Comparison of ENCODE assay signal across 14 cellular contexts in genomic region chr2:64840419-64840818, GRCh38.
DNase-seq lines count a peak whose midpoint lies in the region; ATAC-seq and TF ChIP-seq lines count a peak whose summit lies in the region.
"Had no signal": no experiment of that assay in that cellular context is flagged by ENCODE, and none has a peak within 500 bp of the region (broad histone marks: within the 10 kb centered on the region; RNA-seq: fewer than 3 reads in every experiment).

No MANE protein-coding gene starts in this region.

- TF ChIP-seq CTCF in fibroblast of lung (conservative IDR thresholded peaks at IDR 0.05 in 1 of 2, IDR thresholded peaks at IDR 0.05 in 1 of 2; ENCODE audit: low read depth in 1 of 2, low read length in 2 of 2) (no peak), stomach (IDR thresholded peaks at IDR 0.05) (no peak)

- H3K4me3 ChIP-seq in fibroblast of lung (replicated peaks in 1 of 4; ENCODE audit: control extremely low read depth in 1 of 4, insufficient read depth in 1 of 4, low read depth in 3 of 4, low read length in 4 of 4) (no peak overlapping the region), stomach (no peak overlapping the region)
- H3K4me3 ChIP-seq: dorsolateral prefrontal cortex, HAP-1 had no signal

- H3K27me3 ChIP-seq in fibroblast of lung (ENCODE audit: control insufficient read depth, insufficient read depth, low read length) (no peaks in the 10 kb centered on the region), stomach (no peaks in the 10 kb centered on the region)
- H3K27me3 ChIP-seq: dorsolateral prefrontal cortex had no signal

- H3K36me3 ChIP-seq in fibroblast of lung (ENCODE audit: control insufficient read depth, insufficient read depth, low read length) (no peaks in the 10 kb centered on the region), stomach (no peaks in the 10 kb centered on the region)
- H3K36me3 ChIP-seq: HAP-1 had no signal

- WGBS in stomach, 5 donors: 52 to 90% (median 68%) methylated on average over 2 of the region's 2 CpGs

- no peaks in the 10 kb centered on the region for H3K79me2 ChIP-seq in fibroblast of lung (ENCODE audit: control insufficient read depth, insufficient read depth, low read length)

- DNase-seq in LHCN-M2 (ENCODE audit: low read depth) (peak; percentile 32), fibroblast of lung (ENCODE audit: low read depth in 2 of 2) (peak; percentile 17 to 62), stomach (no peak)
- no peak for DNase-seq in activated naive CD4-positive, alpha-beta T cell (lab: John Stamatoyannopoulos, UW)
- DNase-seq in activated T-cell treated with anti-CD3 and anti-CD28 coated beads, Interleukin-2, amount 50 U/mL, for 48 hours: no peak
- DNase-seq: activated CD4-positive, alpha-beta T cell treated with anti-CD3 and anti-CD28 coated beads for 1 hour; activated naive CD4-positive, alpha-beta T cell treated with anti-CD3 and anti-CD28 coated beads, Interleukin-2, amount 50 U/mL, for 16 hours; DND-41; dorsolateral prefrontal cortex; NCI-H1694 treated with DMSO at 0.1 percent for 48 hours; stimulated activated naive CD8-positive, alpha-beta T cell treated with anti-CD3 and anti-CD28 coated beads, Interleukin-15, amount 100 ng/mL, for 72 hours had no signal

- TF ChIP-seq EP300 in stomach (IDR thresholded peaks at IDR 0.05): no peak

- no peak overlapping the region for H3K4me2 ChIP-seq in fibroblast of lung (ENCODE audit: extremely low read depth, insufficient read depth, low read length)

- H3K4me1 ChIP-seq in fibroblast of lung (ENCODE audit: control insufficient read depth, extremely low read depth, insufficient read depth, low read length) (peaks cover 12% of the 10 kb centered on the region), stomach (peaks cover 0 to 56% (median 13%) of the 10 kb centered on the region in 4 donors)

- H2AFZ ChIP-seq in fibroblast of lung (ENCODE audit: low read length): peak overlapping the region; percentile 38

- no peak overlapping the region for H3K9ac ChIP-seq in fibroblast of lung (ENCODE audit: insufficient read depth, low read length)

- H3K9me3 ChIP-seq in fibroblast of lung (ENCODE audit: control insufficient read depth, insufficient read depth, low read depth, low read length): no peaks in the 10 kb centered on the region
- H3K9me3 ChIP-seq in stomach: no peaks in the 10 kb centered on the region
- H3K9me3 ChIP-seq: HAP-1 had no signal

- ATAC-seq in GM21528 (IDR thresholded peaks at IDR 0.05; ENCODE audit: low FRiP score, unreplicated experiment): peak; percentile 31
- no peak for ATAC-seq in HG02759 (IDR thresholded peaks at IDR 0.05; ENCODE audit: unreplicated experiment)

- peak overlapping the region; percentile 40 for H3K27ac ChIP-seq in fibroblast of lung (ENCODE audit: insufficient read depth, low read length)
- peak overlapping the region in 3 of 5 donors; percentile 41 to 50 (median 49) for H3K27ac ChIP-seq in stomach
- H3K27ac ChIP-seq: dorsolateral prefrontal cortex had no signal

- no peak for TF ChIP-seq POLR2A in stomach (IDR thresholded peaks at IDR 0.05)

- intact Hi-C loops in stomach (cut with DNase I; ENCODE audit: low total_unique reads): no loop called here

- H4K20me1 ChIP-seq in fibroblast of lung (ENCODE audit: control insufficient read depth, extremely low read depth, insufficient read depth, low read length): no peaks in the 10 kb centered on the region

Comparison
In these comparisons a context has a peak if more than half of its experiments do, and no peak if none do; other contexts are left out.
1. DNase-seq: peak in LHCN-M2 (single experiment) and fibroblast of lung (2 of 2); none in stomach (single experiment), activated naive CD4-positive, alpha-beta T cell (0 of 4) and activated T-cell treated with anti-CD3 and anti-CD28 coated beads, Interleukin-2, amount 50 U/mL, for 48 hours (0 of 2).